Comparison of ENCODE assay signal across 21 cellular contexts in the genomic region with DNA sequence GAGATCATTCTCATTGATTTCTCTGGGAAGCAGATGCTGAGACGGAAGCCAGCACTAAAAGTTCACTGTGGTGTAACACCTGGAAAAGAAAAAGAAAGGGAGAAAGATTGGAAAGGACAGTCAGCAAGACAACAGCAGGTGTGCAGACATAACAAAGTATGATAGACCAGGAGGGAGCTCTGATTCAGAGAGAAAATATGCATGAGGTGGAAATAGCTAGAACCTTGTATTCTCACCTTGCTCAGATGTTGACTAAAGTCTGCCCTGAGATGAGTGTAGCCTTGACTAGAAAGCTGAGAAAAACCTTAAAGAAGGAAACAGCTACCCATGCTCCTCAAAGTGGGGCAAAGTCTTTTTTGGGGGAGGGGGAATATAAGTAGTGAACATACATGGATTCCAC.
DNase-seq lines count a peak whose midpoint lies in the region; ATAC-seq, FAIRE-seq and TF ChIP-seq lines count a peak whose summit lies in the region.
"Had no signal": no experiment of that assay in that cellular context is flagged by ENCODE, and none has a peak within 500 bp of the region (broad histone marks: within the 10 kb centered on the region; RNA-seq: fewer than 3 reads in every experiment).

No MANE protein-coding gene starts in this region.

- POLR2A ChIA-PET in PC-3 (lab: Charles Lee; ENCODE audit: unreplicated experiment) = no interaction called here

- no peak for TF ChIP-seq CTCF in PC-3 (conservative IDR thresholded peaks at IDR 0.05; ENCODE audit: low read depth, low read length)
- TF ChIP-seq CTCF in bronchial epithelial cell (IDR thresholded peaks at IDR 0.05; ENCODE audit: insufficient read depth, low read length, severe bottlenecking) = no peak
- TF ChIP-seq CTCF in kidney epithelial cell (IDR thresholded peaks at IDR 0.05; ENCODE audit: insufficient read depth, low read length, poor library complexity, severe bottlenecking) = no peak
- no peak for TF ChIP-seq CTCF in kidney (IDR thresholded peaks at IDR 0.05; ENCODE audit: borderline replicate concordance, extremely low read depth, insufficient read depth)

- ATAC-seq in PC-3 (peak; percentile 15; the same call in 1 of the 2 replicates), HG03135 (IDR thresholded peaks at IDR 0.05; ENCODE audit: unreplicated experiment) (no peak), Right ventricle myocardium superior (ENCODE audit: poor library complexity) (no peak)
- ATAC-seq: A549 had no signal

- H3K9me3 ChIP-seq in PC-3 (ENCODE audit: low read length) = no peaks in the 10 kb centered on the region
- H3K9me3 ChIP-seq in kidney (ENCODE audit: control insufficient read depth in 1 of 2, low read length in 2 of 2) = no peaks in the 10 kb centered on the region
- H3K9me3 ChIP-seq: A549, HAP-1 had no signal

- H3K36me3 ChIP-seq in PC-3 (ENCODE audit: low read depth, low read length) (no peaks in the 10 kb centered on the region), bronchial epithelial cell (ENCODE audit: control insufficient read depth, insufficient read depth, low read length) (no peaks in the 10 kb centered on the region), kidney epithelial cell (ENCODE audit: control insufficient read depth, insufficient read depth, low read length) (no peaks in the 10 kb centered on the region), kidney (ENCODE audit: control insufficient read depth in 1 of 2, insufficient read depth in 2 of 2, low read length in 2 of 2) (no peaks in the 10 kb centered on the region)
- H3K36me3 ChIP-seq: HAP-1 had no signal

- no peaks in the 10 kb centered on the region for H3K27me3 ChIP-seq in PC-3 (ENCODE audit: low read length)
- H3K27me3 ChIP-seq in bronchial epithelial cell (ENCODE audit: control insufficient read depth, insufficient read depth, low read length) = no peaks in the 10 kb centered on the region
- H3K27me3 ChIP-seq in kidney epithelial cell (ENCODE audit: control insufficient read depth, insufficient read depth, low read length) = no peaks in the 10 kb centered on the region

- H3K4me1 ChIP-seq in PC-3 (ENCODE audit: insufficient read depth, low read length) = no peaks in the 10 kb centered on the region
- no peaks in the 10 kb centered on the region for H3K4me1 ChIP-seq in kidney (ENCODE audit: control insufficient read depth in 1 of 2, insufficient read depth in 1 of 2, low read depth in 1 of 2, low read length in 2 of 2)
- H3K4me1 ChIP-seq: A549, HAP-1 had no signal

- FAIRE-seq in bronchial epithelial cell (lab: Jason Lieb, UNC) = no peak
- FAIRE-seq in kidney (lab: Jason Lieb, UNC) = no peak
- FAIRE-seq: A549, G401.6, GM12892, H54 had no signal

- H3K4me3 ChIP-seq in PC-3 (ENCODE audit: low read length) (no peak overlapping the region), bronchial epithelial cell (ENCODE audit: low read depth, low read length) (no peak overlapping the region), kidney epithelial cell (ENCODE audit: low read depth, low read length) (no peak overlapping the region), kidney (ENCODE audit: low read length in 2 of 2) (no peak overlapping the region)
- H3K4me3 ChIP-seq: A549, HAP-1 had no signal

- no peak overlapping the region for H3K4me2 ChIP-seq in PC-3 (ENCODE audit: low read length)
- H3K4me2 ChIP-seq: A549 had no signal

- peak; percentile 12 for DNase-seq in PC-3
- peak; percentile 39 for DNase-seq in bronchial epithelial cell (ENCODE audit: low read depth)
- peak; percentile 1 for DNase-seq in kidney epithelial cell (ENCODE audit: low read depth)
- no peak for DNase-seq in kidney
- DNase-seq in KG1 (lab: John Stamatoyannopoulos, UW) = no peak
- no peak for DNase-seq in Right ventricle myocardium superior
- DNase-seq: 8988T; C1 segment of cervical spinal cord; Calu3; CD4-positive, alpha-beta memory T cell; COR-L47; DMS53; DMS79 treated with DMSO at 0.1 percent for 48 hours; GOT3; HFFc6 had no signal

- H3K9ac ChIP-seq in PC-3 (ENCODE audit: low read length) (no peak overlapping the region), kidney (ENCODE audit: low read length in 2 of 2) (no peak overlapping the region)

- H3K9me2 ChIP-seq in PC-3 (replicated peaks; ENCODE audit: low read length) = no peaks in the 10 kb centered on the region

- no peak overlapping the region for H3K27ac ChIP-seq in PC-3 (ENCODE audit: low read length)
- H3K27ac ChIP-seq in kidney (ENCODE audit: low read depth in 2 of 2, low read length in 2 of 2) = no peak overlapping the region
- H3K27ac ChIP-seq: A549 had no signal

- CTCF ChIA-PET in PC-3 (lab: Charles Lee) = no interaction called here

- BruUV-seq in PC-3 (replicated peaks; lab: Mats Ljungman, UMichigan) = no TSS peak

- no peaks in the 10 kb centered on the region for H3F3A ChIP-seq in PC-3 (ENCODE audit: low read length, unreplicated experiment)

- no peaks in the 10 kb centered on the region for H3K79me2 ChIP-seq in PC-3 (ENCODE audit: low read length)

- intact Hi-C loops in PC-3 (cut with micrococcal nuclease) (no loop called here), kidney (cut with DNase I) (no loop called here), Right ventricle myocardium superior (cut with DNase I) (no loop called here)

- no peaks in the 10 kb centered on the region for H4K20me1 ChIP-seq in PC-3 (ENCODE audit: low read length)

- H2AFZ ChIP-seq in PC-3 (ENCODE audit: low read length) = no peak overlapping the region

Comparison
In these comparisons a context has a peak if more than half of its experiments do, and no peak if none do; other contexts are left out.
1. DNase-seq: peak in PC-3 (single experiment), bronchial epithelial cell (single experiment) and kidney epithelial cell (single experiment); none in kidney (single experiment), KG1 (single experiment) and Right ventricle myocardium superior (single experiment).